In the genomic region with DNA sequence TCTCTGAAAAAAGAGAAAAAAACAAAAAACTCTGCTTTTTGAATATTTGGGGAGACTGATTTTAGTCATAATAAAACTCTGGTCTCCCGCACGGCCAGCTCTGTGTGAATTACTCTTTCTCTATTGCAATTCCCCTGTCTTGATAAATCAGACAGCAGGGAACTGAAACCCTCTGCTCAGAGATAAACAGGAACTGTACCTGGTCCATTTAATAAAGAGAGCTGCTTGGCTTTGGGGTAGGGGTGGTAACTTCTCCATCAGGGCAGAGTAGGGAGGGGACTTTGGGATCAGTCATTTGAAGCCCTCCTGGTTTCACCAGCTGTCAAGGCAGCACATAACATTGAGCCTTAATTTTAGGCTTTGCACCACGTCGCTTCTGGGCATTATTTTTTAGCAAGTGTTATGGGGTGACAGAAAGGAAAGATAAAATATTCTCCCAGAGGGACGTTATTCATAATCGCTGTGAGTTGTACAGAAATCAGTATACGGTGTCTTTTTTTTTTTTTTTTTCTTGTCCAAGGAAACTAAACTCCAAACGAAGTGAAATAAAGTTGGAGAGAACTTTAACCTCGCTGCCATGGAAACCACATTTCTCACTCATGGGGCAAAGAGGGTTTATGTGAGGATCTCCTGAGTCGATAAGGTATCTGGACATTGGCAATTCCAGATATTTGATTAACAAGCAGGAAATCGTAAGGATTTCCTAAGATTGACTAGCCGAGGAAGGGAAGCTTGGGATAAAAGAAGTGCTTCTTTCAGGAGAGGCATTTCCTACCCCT, we compare ENCODE assay signal across 1 cellular context.
TF ChIP-seq lines count a peak whose summit lies in the region.

No MANE protein-coding gene starts in this region.

TF ChIP-seq in GM12878, 131 proteins besides CTCF, POLR2A, EP300 and RAD21 (continued from another document):
- TF ChIP-seq E2F4 (IDR thresholded peaks at IDR 0.05; ENCODE audit: low read depth, low read length) (no peak), IRF4 (IDR thresholded peaks at IDR 0.05; ENCODE audit: low read depth, low read length) (0 out of 2 replicates have a peak, but pooled peaks have one; percentile 21), RBBP5 (conservative IDR thresholded peaks at IDR 0.05) (no peak), ZNF384 (IDR thresholded peaks at IDR 0.05; ENCODE audit: borderline replicate concordance, low read depth, low read length) (0 out of 2 replicates have a peak, but pooled peaks have one; percentile 12), STAT3 (IDR thresholded peaks at IDR 0.05; ENCODE audit: low read depth, low read length) (no peak), NKRF (conservative IDR thresholded peaks at IDR 0.05) (no peak), SMAD1 (IDR thresholded peaks at IDR 0.05; ENCODE audit: low read depth, partially characterized antibody) (no peak), KAT2A (conservative IDR thresholded peaks at IDR 0.05; ENCODE audit: control insufficient read depth, low read depth, low read length) (no peak), ZNF274 (IDR thresholded peaks at IDR 0.05; ENCODE audit: insufficient read depth, insufficient read length) (no peak), MTA2 (IDR thresholded peaks at IDR 0.05; ENCODE audit: low read depth) (peak; percentile 39; the same call in 1 of the 2 replicates), CREB1 (IDR thresholded peaks at IDR 0.05; ENCODE audit: low read depth) (no peak)
- TF ChIP-seq, protein P1, sequence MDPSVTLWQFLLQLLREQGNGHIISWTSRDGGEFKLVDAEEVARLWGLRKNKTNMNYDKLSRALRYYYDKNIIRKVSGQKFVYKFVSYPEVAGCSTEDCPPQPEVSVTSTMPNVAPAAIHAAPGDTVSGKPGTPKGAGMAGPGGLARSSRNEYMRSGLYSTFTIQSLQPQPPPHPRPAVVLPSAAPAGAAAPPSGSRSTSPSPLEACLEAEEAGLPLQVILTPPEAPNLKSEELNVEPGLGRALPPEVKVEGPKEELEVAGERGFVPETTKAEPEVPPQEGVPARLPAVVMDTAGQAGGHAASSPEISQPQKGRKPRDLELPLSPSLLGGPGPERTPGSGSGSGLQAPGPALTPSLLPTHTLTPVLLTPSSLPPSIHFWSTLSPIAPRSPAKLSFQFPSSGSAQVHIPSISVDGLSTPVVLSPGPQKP (IDR thresholded peaks at IDR 0.05; ENCODE audit: low read depth, low read length), result no peak
- TF ChIP-seq, protein P2, sequence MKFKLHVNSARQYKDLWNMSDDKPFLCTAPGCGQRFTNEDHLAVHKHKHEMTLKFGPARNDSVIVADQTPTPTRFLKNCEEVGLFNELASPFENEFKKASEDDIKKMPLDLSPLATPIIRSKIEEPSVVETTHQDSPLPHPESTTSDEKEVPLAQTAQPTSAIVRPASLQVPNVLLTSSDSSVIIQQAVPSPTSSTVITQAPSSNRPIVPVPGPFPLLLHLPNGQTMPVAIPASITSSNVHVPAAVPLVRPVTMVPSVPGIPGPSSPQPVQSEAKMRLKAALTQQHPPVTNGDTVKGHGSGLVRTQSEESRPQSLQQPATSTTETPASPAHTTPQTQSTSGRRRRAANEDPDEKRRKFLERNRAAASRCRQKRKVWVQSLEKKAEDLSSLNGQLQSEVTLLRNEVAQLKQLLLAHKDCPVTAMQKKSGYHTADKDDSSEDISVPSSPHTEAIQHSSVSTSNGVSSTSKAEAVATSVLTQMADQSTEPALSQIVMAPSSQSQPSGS (IDR thresholded peaks at IDR 0.05; ENCODE audit: low read length), result no peak
TF ChIP-seq in GM12878: peak in this region for 7.
